In genomic region chr18:57950542-57950941, GRCh38 we compare ENCODE assay signal across 16 cellular contexts.
DNase-seq lines count a peak whose midpoint lies in the region; TF ChIP-seq lines count a peak whose summit lies in the region.
"Had no signal": no experiment of that assay in that cellular context is flagged by ENCODE, and none has a peak within 500 bp of the region (broad histone marks: within the 10 kb centered on the region; RNA-seq: fewer than 3 reads in every experiment).

No MANE protein-coding gene starts in this region.

- H4K8ac ChIP-seq in trophoblast cell (ENCODE audit: low read depth, low read length): no peak overlapping the region

- H3K9me3 ChIP-seq in DOHH2 (ENCODE audit: control insufficient read depth, insufficient read depth, low read length) (no peaks in the 10 kb centered on the region), trophoblast cell (ENCODE audit: insufficient read depth, low read depth, low read length) (no peaks in the 10 kb centered on the region)
- H3K9me3 ChIP-seq: SJCRH30 had no signal

- H3K27me3 ChIP-seq in DOHH2 (ENCODE audit: control insufficient read depth, low read length) (no peaks in the 10 kb centered on the region), trophoblast cell (ENCODE audit: insufficient read depth, low read length) (no peaks in the 10 kb centered on the region)
- H3K27me3 ChIP-seq: SJCRH30 had no signal

- H3K4me1 ChIP-seq in DOHH2 (ENCODE audit: control insufficient read depth, low read length) (peaks cover 27% of the 10 kb centered on the region), trophoblast cell (ENCODE audit: control insufficient read depth in 1 of 2, insufficient read depth in 2 of 2, low read length in 2 of 2) (no peaks in the 10 kb centered on the region)
- H3K4me1 ChIP-seq: SJCRH30 had no signal

- no peaks in the 10 kb centered on the region for H3K79me1 ChIP-seq in trophoblast cell (ENCODE audit: low read length)

- H3K4me2 ChIP-seq in DOHH2 (ENCODE audit: low read length) (peak overlapping the region; percentile 52), trophoblast cell (ENCODE audit: low read length) (no peak overlapping the region)

- H2BK5ac ChIP-seq in trophoblast cell (ENCODE audit: low read depth, low read length, poor library complexity): no peak overlapping the region

- H2BK12ac ChIP-seq in trophoblast cell (ENCODE audit: low read length): no peak overlapping the region

- no peak overlapping the region for H3K14ac ChIP-seq in trophoblast cell (ENCODE audit: low read length)

- H4K20me1 ChIP-seq in DOHH2 (ENCODE audit: control insufficient read depth, insufficient read depth, low read depth, low read length): no peaks in the 10 kb centered on the region

- H3K9ac ChIP-seq in trophoblast cell (ENCODE audit: low read length): no peak overlapping the region

- H3K79me2 ChIP-seq in DOHH2 (ENCODE audit: control insufficient read depth, low read length) (no peaks in the 10 kb centered on the region), trophoblast cell (ENCODE audit: control insufficient read depth, insufficient read depth, low read length, poor library complexity) (no peaks in the 10 kb centered on the region)

- no peak overlapping the region for H2AFZ ChIP-seq in trophoblast cell (ENCODE audit: insufficient read depth, low read length, poor library complexity)

- no peak overlapping the region for H3K4ac ChIP-seq in trophoblast cell (ENCODE audit: low read depth, low read length)

- H3K36me3 ChIP-seq in DOHH2 (ENCODE audit: control insufficient read depth, low read length) (no peaks in the 10 kb centered on the region), trophoblast cell (ENCODE audit: control insufficient read depth in 1 of 2, insufficient read depth in 2 of 2, low read length in 2 of 2) (no peaks in the 10 kb centered on the region)
- H3K36me3 ChIP-seq: SJCRH30 had no signal

- TF ChIP-seq CTCF in DOHH2 (IDR thresholded peaks at IDR 0.05; ENCODE audit: low read depth, low read length, poor library complexity, severe bottlenecking): no peak

- H3K18ac ChIP-seq in trophoblast cell (ENCODE audit: low read length): no peak overlapping the region

- no peak overlapping the region for H2AK5ac ChIP-seq in trophoblast cell (ENCODE audit: low read length)

- H4K12ac ChIP-seq in trophoblast cell (ENCODE audit: low read depth, low read length): no peak overlapping the region

- no peak overlapping the region for H4K91ac ChIP-seq in trophoblast cell (ENCODE audit: low read depth, low read length)

- no peak overlapping the region for H2BK120ac ChIP-seq in trophoblast cell (ENCODE audit: insufficient read depth, low read length, poor library complexity)

- peak overlapping the region; percentile 15 for H3K4me3 ChIP-seq in DOHH2 (ENCODE audit: low read length)
- H3K4me3 ChIP-seq in trophoblast cell (ENCODE audit: low read depth, low read length): no peak overlapping the region
- H3K4me3 ChIP-seq: SJCRH30 had no signal

- H3K23ac ChIP-seq in trophoblast cell (ENCODE audit: low read length): no peak overlapping the region

- H3F3A ChIP-seq in DOHH2 (ENCODE audit: control insufficient read depth, insufficient read depth): no peaks in the 10 kb centered on the region

- no CpG with 5 or more reads among the region's 2 CpGs for WGBS in trophoblast cell (ENCODE audit: extremely low coverage, insufficient coverage, insufficient read length)

- no peaks in the 10 kb centered on the region for H3K9me2 ChIP-seq in DOHH2 (replicated peaks; ENCODE audit: control insufficient read depth, low read length)

- DNase-seq in HCEC 1CT: peak; percentile 68
- DNase-seq in epithelial cell of prostate (ENCODE audit: low read depth, low spot score): peak; percentile 91
- DNase-seq in trophoblast cell: peak; percentile 40 to 87
- no peak for DNase-seq in activated CD4-positive, CD25-positive, alpha-beta regulatory T cell treated with anti-CD3 and anti-CD28 coated beads, Interleukin-2, amount 50 U/mL, for 72 hours
- DNase-seq in GM19238 (ENCODE audit: insufficient read length, low spot score): no peak
- no peak for DNase-seq in NCI-H2081 treated with DMSO at 0.1 percent for 48 hours (lab: John Stamatoyannopoulos, UW)
- DNase-seq: COR-L47, DMS153, HFFc6, NCI-H1105 treated with DMSO at 0.1 percent for 48 hours, NCI-H187, NCI-H526 treated with DMSO at 0.1 percent for 48 hours, PC-3, SJCRH30 had no signal

- no peak overlapping the region for H3K27ac ChIP-seq in DOHH2 (ENCODE audit: low read depth, low read length)
- peak overlapping the region; percentile 30 for H3K27ac ChIP-seq in epithelial cell of prostate
- no peak overlapping the region for H3K27ac ChIP-seq in trophoblast cell (ENCODE audit: low read depth, low read length)
- H3K27ac ChIP-seq: RWPE1, SJCRH30 had no signal

Comparison
In these comparisons a context has a peak if more than half of its experiments do, and no peak if none do; other contexts are left out.
1. DNase-seq: peak in HCEC 1CT (single experiment), epithelial cell of prostate (single experiment) and trophoblast cell (2 of 2); none in activated CD4-positive, CD25-positive, alpha-beta regulatory T cell treated with anti-CD3 and anti-CD28 coated beads, Interleukin-2, amount 50 U/mL, for 72 hours (single experiment), GM19238 (single experiment) and NCI-H2081 treated with DMSO at 0.1 percent for 48 hours (single experiment).